18 cellular contexts compared by ENCODE assay signal in genomic region chr4:186852078-186852420, GRCh38.
"Had no signal": no experiment of that assay in that cellular context is flagged by ENCODE, and none has a peak within 500 bp of the region (broad histone marks: within the 10 kb centered on the region; RNA-seq: fewer than 3 reads in every experiment).

No MANE protein-coding gene starts in this region.

- FAIRE-seq: frontal cortex had no signal

- ATAC-seq: activated CD8-positive, alpha-beta T cell treated with anti-CD3 and anti-CD28 coated beads for 36 hours; activated T-cell treated with anti-CD3 and anti-CD28 coated beads, Interleukin-2, amount 50 U/mL, for 4 hours; effector memory CD8-positive, alpha-beta T cell; natural killer cell; SK-N-SH treated with all-trans-retinoic acid at 6 μM for 48 hours; T-cell had no signal

- H3K4me3 Mint-ChIP-seq: activated B cell treated with CpG ODN at 0.5 μM for 24 hours; activated CD8-positive, alpha-beta T cell treated with anti-CD3 and anti-CD28 coated beads for 36 hours; activated naive CD4-positive, alpha-beta T cell treated with anti-CD3 and anti-CD28 coated beads, Interleukin-2, amount 10 ng/mL, durations not matched to agents 7 days and 5 days; activated T-cell treated with anti-CD3 and anti-CD28 coated beads, Interleukin-2, amount 50 U/mL, for 4 hours; effector memory CD8-positive, alpha-beta T cell; natural killer cell; T-cell had no signal

- H3K27ac ChIP-seq: neutrophil had no signal

- H3K27me3 Mint-ChIP-seq: activated B cell treated with CpG ODN at 0.5 μM for 24 hours; activated CD8-positive, alpha-beta T cell treated with anti-CD3 and anti-CD28 coated beads for 36 hours; activated naive CD4-positive, alpha-beta T cell treated with anti-CD3 and anti-CD28 coated beads, Interleukin-2, amount 10 ng/mL, durations not matched to agents 7 days and 5 days; effector memory CD8-positive, alpha-beta T cell; T-cell had no signal

- DNase-seq: activated B cell treated with CpG ODN at 0.5 μM for 24 hours; activated CD4-positive, alpha-beta T cell treated with anti-CD3 and anti-CD28 coated beads for 4 hours; activated CD8-positive, alpha-beta T cell treated with anti-CD3 and anti-CD28 coated beads for 36 hours; activated naive CD4-positive, alpha-beta T cell treated with anti-CD3 and anti-CD28 coated beads, Interleukin-2, amount 10 ng/mL, durations not matched to agents 7 days and 5 days; activated T-cell treated with anti-CD3 and anti-CD28 coated beads, Interleukin-2, amount 50 U/mL, for 4 hours; effector memory CD8-positive, alpha-beta T cell; head of caudate nucleus; kidney glomerular epithelial cell; mesenchymal stem cell; natural killer cell; stimulated activated CD4-positive, alpha-beta T cell treated with anti-CD3 and anti-CD28 coated beads, Interleukin-12 subunit alpha, Interleukin-12 subunit beta, amount 100 ng/mL, for 4 hours; stimulated activated CD4-positive, alpha-beta T cell treated with anti-CD3 and anti-CD28 coated beads, Interleukin-1b, Interleukin-23, amount 100 ng/mL, for 48 hours; stimulated activated CD8-positive, alpha-beta memory T cell treated with anti-CD3 and anti-CD28 coated beads, Interleukin-4, amount 100 ng/mL, for 48 hours; stimulated activated naive CD4-positive, alpha-beta T cell; T-cell had no signal

- H3K36me3 ChIP-seq: neutrophil had no signal

- H3K27ac Mint-ChIP-seq: activated B cell treated with CpG ODN at 0.5 μM for 24 hours; activated CD8-positive, alpha-beta T cell treated with anti-CD3 and anti-CD28 coated beads for 36 hours; activated naive CD4-positive, alpha-beta T cell treated with anti-CD3 and anti-CD28 coated beads, Interleukin-2, amount 10 ng/mL, durations not matched to agents 7 days and 5 days; effector memory CD8-positive, alpha-beta T cell; natural killer cell; T-cell had no signal

- H3K27me3 ChIP-seq: neutrophil had no signal

- H3K36me3 Mint-ChIP-seq: activated naive CD4-positive, alpha-beta T cell treated with anti-CD3 and anti-CD28 coated beads, Interleukin-2, amount 10 ng/mL, durations not matched to agents 7 days and 5 days; natural killer cell; T-cell had no signal

- H3K9me3 ChIP-seq: neutrophil had no signal

- H3K4me1 Mint-ChIP-seq: activated B cell treated with CpG ODN at 0.5 μM for 24 hours; activated naive CD4-positive, alpha-beta T cell treated with anti-CD3 and anti-CD28 coated beads, Interleukin-2, amount 10 ng/mL, durations not matched to agents 7 days and 5 days; natural killer cell; T-cell had no signal
